Comparison of ENCODE assay signal across 23 cellular contexts in genomic region chr10:31594331-31594880, GRCh38.
DNase-seq lines count a peak whose midpoint lies in the region; ATAC-seq and TF ChIP-seq lines count a peak whose summit lies in the region.
"Had no signal": no experiment of that assay in that cellular context is flagged by ENCODE, and none has a peak within 500 bp of the region (broad histone marks: within the 10 kb centered on the region; RNA-seq: fewer than 3 reads in every experiment).

No MANE protein-coding gene starts in this region.

- H3F3A ChIP-seq in GM23338 (replicated peaks; ENCODE audit: low read depth), result no peaks in the 10 kb centered on the region

- no peak overlapping the region for H3K27ac Mint-ChIP-seq in GM23338
- H3K27ac Mint-ChIP-seq: CD14-positive monocyte; CD4-positive, alpha-beta T cell had no signal

- no peak overlapping the region for H3K4me3 Mint-ChIP-seq in GM23338
- H3K4me3 Mint-ChIP-seq: CD14-positive monocyte; CD4-positive, alpha-beta T cell; CD8-positive, alpha-beta memory T cell had no signal

- H3K27ac ChIP-seq in GM23338 (ENCODE audit: low read depth), result no peak overlapping the region
- no peak overlapping the region for H3K27ac ChIP-seq in iPS-20b (ENCODE audit: low read length)
- H3K27ac ChIP-seq in gastrocnemius medialis, result peak overlapping the region; percentile 41 to 66 (median 51)
- H3K27ac ChIP-seq: A549; BLaER1 treated with 17β-estradiol and CSF1 and Interleukin-3, amounts not matched to agents 10 nM and 100 nM had no signal

- ATAC-seq in GM23338 (peak; percentile 44), gastrocnemius medialis (peak; percentile 87 to 89)
- ATAC-seq: A549, GM12878 had no signal

- peaks cover 9% of the 10 kb centered on the region; the same call in 1 of the 2 replicates for H3K9me2 ChIP-seq in GM23338 (ENCODE audit: insufficient read depth)

- H3K4me3 ChIP-seq in GM23338 (no peak overlapping the region), iPS-20b (ENCODE audit: low read length) (no peak overlapping the region), gastrocnemius medialis (no peak overlapping the region)
- H3K4me3 ChIP-seq: A549; BLaER1 treated with 17β-estradiol and CSF1 and Interleukin-3, amounts not matched to agents 10 nM and 100 nM; GM12878 had no signal

- intact Hi-C loops in gastrocnemius medialis (cut with DNase I; ENCODE audit: low total_unique reads), result no loop called here

- no peak for TF ChIP-seq POLR2A in gastrocnemius medialis (IDR thresholded peaks at IDR 0.05)

- peaks cover 5% of the 10 kb centered on the region; the same call in 1 of the 3 replicates for H3K9me3 Mint-ChIP-seq in GM23338

- 0 out of 2 replicates have a peak overlapping the region, but pooled peaks have one; percentile 13 for H3K9ac ChIP-seq in iPS-20b (ENCODE audit: low read depth, low read length)
- H3K9ac ChIP-seq: BLaER1 treated with 17β-estradiol and CSF1 and Interleukin-3, amounts not matched to agents 10 nM and 100 nM had no signal

- H3K4me2 ChIP-seq in GM23338, result no peak overlapping the region
- H3K4me2 ChIP-seq: A549; BLaER1 treated with 17β-estradiol and CSF1 and Interleukin-3, amounts not matched to agents 10 nM and 100 nM had no signal

- peaks cover 10% of the 10 kb centered on the region for H3K4me1 Mint-ChIP-seq in GM23338
- H3K4me1 Mint-ChIP-seq: CD8-positive, alpha-beta memory T cell had no signal

- H3K9me3 ChIP-seq in iPS-20b (ENCODE audit: insufficient read depth, low read depth, low read length) (no peaks in the 10 kb centered on the region), gastrocnemius medialis (no peaks in the 10 kb centered on the region)
- H3K9me3 ChIP-seq: BE2C had no signal

- H4K20me1 ChIP-seq in GM23338 (replicated peaks; ENCODE audit: insufficient read depth), result no peaks in the 10 kb centered on the region
- H4K20me1 ChIP-seq: BLaER1 treated with 17β-estradiol and CSF1 and Interleukin-3, amounts not matched to agents 10 nM and 100 nM had no signal

- DNase-seq in GM23338 (ENCODE audit: low spot score) (no peak), NCI-H2196 (lab: John Stamatoyannopoulos, UW; ENCODE audit: unreplicated experiment) (peak; percentile 25), gastrocnemius medialis (peak in 1 of 2 donors; percentile 41), GM19240 (ENCODE audit: insufficient read length, low spot score) (no peak), dedifferentiated amniotic fluid mesenchymal stem cell (ENCODE audit: extremely low spot score) (no peak), NCI-H345 treated with DMSO at 0.1 percent for 48 hours (lab: John Stamatoyannopoulos, UW; ENCODE audit: unreplicated experiment) (no peak)
- DNase-seq: 8988T; ACHN; AML-193; BE2C; CD4-positive, alpha-beta T cell; CD8-positive, alpha-beta memory T cell; DMS 273 treated with DMSO at 0.1 percent for 48 hours; DMS79; EL; GDM1; GOT3; HCEC 1CT had no signal

- H3K36me3 ChIP-seq in GM23338 (ENCODE audit: insufficient read depth) (no peaks in the 10 kb centered on the region), iPS-20b (ENCODE audit: insufficient read depth, low read depth, low read length) (no peaks in the 10 kb centered on the region), gastrocnemius medialis (no peaks in the 10 kb centered on the region)
- H3K36me3 ChIP-seq: BE2C; BLaER1 treated with 17β-estradiol and CSF1 and Interleukin-3, amounts not matched to agents 10 nM and 100 nM had no signal

- H3K79me2 ChIP-seq in GM23338 (replicated peaks; ENCODE audit: insufficient read depth), result no peaks in the 10 kb centered on the region

- H3K36me3 Mint-ChIP-seq in GM23338 (ENCODE audit: low read depth), result no peaks in the 10 kb centered on the region; the same call in 2 of the 3 replicates

- H3K27me3 ChIP-seq in GM23338 (ENCODE audit: insufficient read depth) (no peaks in the 10 kb centered on the region), iPS-20b (ENCODE audit: insufficient read depth, low read length) (no peaks in the 10 kb centered on the region), gastrocnemius medialis (no peaks in the 10 kb centered on the region)
- H3K27me3 ChIP-seq: BE2C; BLaER1 treated with 17β-estradiol and CSF1 and Interleukin-3, amounts not matched to agents 10 nM and 100 nM had no signal

- in situ Hi-C loops in gastrocnemius medialis (cut with MboI; ENCODE audit: low sequenced_read_pairs in 4 of 4), result no loop called here

- H3K4me1 ChIP-seq in GM23338 (ENCODE audit: insufficient read depth) (no peaks in the 10 kb centered on the region), iPS-20b (ENCODE audit: insufficient read depth, low read length) (no peaks in the 10 kb centered on the region; the same call in 1 of the 2 replicates), gastrocnemius medialis (peaks cover 12 to 13% of the 10 kb centered on the region in 2 donors)
- H3K4me1 ChIP-seq: A549, BE2C had no signal

- no peaks in the 10 kb centered on the region for H3K27me3 Mint-ChIP-seq in GM23338 (ENCODE audit: insufficient read depth, low read depth, poor library complexity)

- H2AFZ ChIP-seq in GM23338, result peak overlapping the region; percentile 63; the same call in 1 of the 2 replicates

- TF ChIP-seq CTCF in GM23338 (conservative IDR thresholded peaks at IDR 0.05; ENCODE audit: low read depth in 2 of 2) (no peak), gastrocnemius medialis (IDR thresholded peaks at IDR 0.05 in 4 of 5, conservative IDR thresholded peaks at IDR 0.05 in 1 of 5) (no peak)

TF ChIP-seq in GM23338, 12 proteins besides CTCF, POLR2A, EP300 and RAD21 (continues in another document):
- TF ChIP-seq CREB1 (CRISPR knock-in tag; IDR thresholded peaks at IDR 0.05; ENCODE audit: low read depth) (no peak), JUNB (IDR thresholded peaks at IDR 0.05; ENCODE audit: unreplicated experiment) (no peak), NANOG (IDR thresholded peaks at IDR 0.05; ENCODE audit: borderline replicate concordance) (no peak), EZH2phosphoT487 (IDR thresholded peaks at IDR 0.05; ENCODE audit: unreplicated experiment) (no peak), ZNF331 (CRISPR knock-in tag; IDR thresholded peaks at IDR 0.05; ENCODE audit: low read depth) (no peak), ZNF114 (CRISPR knock-in tag; IDR thresholded peaks at IDR 0.05) (no peak)
- TF ChIP-seq, protein P1, sequence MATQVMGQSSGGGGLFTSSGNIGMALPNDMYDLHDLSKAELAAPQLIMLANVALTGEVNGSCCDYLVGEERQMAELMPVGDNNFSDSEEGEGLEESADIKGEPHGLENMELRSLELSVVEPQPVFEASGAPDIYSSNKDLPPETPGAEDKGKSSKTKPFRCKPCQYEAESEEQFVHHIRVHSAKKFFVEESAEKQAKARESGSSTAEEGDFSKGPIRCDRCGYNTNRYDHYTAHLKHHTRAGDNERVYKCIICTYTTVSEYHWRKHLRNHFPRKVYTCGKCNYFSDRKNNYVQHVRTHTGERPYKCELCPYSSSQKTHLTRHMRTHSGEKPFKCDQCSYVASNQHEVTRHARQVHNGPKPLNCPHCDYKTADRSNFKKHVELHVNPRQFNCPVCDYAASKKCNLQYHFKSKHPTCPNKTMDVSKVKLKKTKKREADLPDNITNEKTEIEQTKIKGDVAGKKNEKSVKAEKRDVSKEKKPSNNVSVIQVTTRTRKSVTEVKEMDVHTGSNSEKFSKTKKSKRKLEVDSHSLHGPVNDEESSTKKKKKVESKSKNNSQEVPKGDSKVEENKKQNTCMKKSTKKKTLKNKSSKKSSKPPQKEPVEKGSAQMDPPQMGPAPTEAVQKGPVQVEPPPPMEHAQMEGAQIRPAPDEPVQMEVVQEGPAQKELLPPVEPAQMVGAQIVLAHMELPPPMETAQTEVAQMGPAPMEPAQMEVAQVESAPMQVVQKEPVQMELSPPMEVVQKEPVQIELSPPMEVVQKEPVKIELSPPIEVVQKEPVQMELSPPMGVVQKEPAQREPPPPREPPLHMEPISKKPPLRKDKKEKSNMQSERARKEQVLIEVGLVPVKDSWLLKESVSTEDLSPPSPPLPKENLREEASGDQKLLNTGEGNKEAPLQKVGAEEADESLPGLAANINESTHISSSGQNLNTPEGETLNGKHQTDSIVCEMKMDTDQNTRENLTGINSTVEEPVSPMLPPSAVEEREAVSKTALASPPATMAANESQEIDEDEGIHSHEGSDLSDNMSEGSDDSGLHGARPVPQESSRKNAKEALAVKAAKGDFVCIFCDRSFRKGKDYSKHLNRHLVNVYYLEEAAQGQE (IDR thresholded peaks at IDR 0.05; ENCODE audit: unreplicated experiment), result no peak

Comparison
In these comparisons a context has a peak if more than half of its experiments do, and no peak if none do; other contexts are left out.
1. H3K27ac ChIP-seq: peak in gastrocnemius medialis (4 of 4); none in GM23338 (single experiment) and iPS-20b (single experiment).